Comparison of ENCODE assay signal across 25 cellular contexts in the genomic region with DNA sequence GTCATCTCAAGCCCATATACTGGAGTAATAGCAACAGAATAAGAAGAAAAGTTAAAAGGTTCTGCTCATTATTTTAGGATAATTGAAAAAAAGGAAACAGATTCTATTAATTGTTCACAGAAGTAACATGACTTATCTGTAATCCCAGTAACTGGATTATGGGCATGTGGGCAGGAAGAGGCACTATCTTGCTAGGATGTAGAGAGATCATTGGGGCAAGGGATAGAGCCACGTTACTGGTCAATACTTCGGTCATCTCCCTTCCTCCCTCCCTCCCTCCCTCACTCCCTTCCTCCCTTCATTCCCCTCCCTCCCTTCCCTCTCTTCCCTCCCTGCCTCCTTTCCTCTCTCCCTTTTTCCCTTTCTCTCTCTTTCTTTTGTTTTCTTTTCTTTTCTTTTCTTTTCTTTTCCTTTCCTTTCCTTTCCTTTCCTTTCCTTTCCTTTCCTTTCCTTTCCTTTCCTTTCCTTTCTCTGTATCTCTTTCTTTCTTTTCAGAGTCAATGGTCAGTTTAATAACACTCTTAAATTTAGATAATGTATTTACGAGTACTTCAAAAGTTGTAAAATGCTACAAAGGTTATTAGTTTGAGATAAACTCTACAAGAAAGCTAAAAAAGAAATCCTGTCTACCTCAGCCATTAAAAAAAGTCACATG.
"Had no signal": no experiment of that assay in that cellular context is flagged by ENCODE, and none has a peak within 500 bp of the region (broad histone marks: within the 10 kb centered on the region; RNA-seq: fewer than 3 reads in every experiment).

No MANE protein-coding gene starts in this region.

- H3K27ac ChIP-seq: foreskin keratinocyte, skin epidermis, upper lobe of left lung, vagina had no signal

- H3K36me3 ChIP-seq: thoracic aorta, upper lobe of left lung, vagina had no signal

- H3K4me1 ChIP-seq: foreskin keratinocyte, upper lobe of left lung, vagina had no signal

- H3K4me3 Mint-ChIP-seq: activated B cell treated with CpG ODN at 0.5 μM for 24 hours; activated CD4-positive, alpha-beta T cell treated with anti-CD3 and anti-CD28 coated beads for 36 hours; activated CD8-positive, alpha-beta memory T cell treated with anti-CD3 and anti-CD28 coated beads, Interleukin-2, amount 10 ng/mL, durations not matched to agents 7 days and 5 days; activated CD8-positive, alpha-beta T cell treated with anti-CD3 and anti-CD28 coated beads, Interleukin-2, amount 10 ng/mL, durations not matched to agents 7 days and 5 days; activated naive CD4-positive, alpha-beta T cell treated with anti-CD3 and anti-CD28 coated beads, Interleukin-2, amount 50 U/mL, for 24 hours; activated naive CD8-positive, alpha-beta T cell treated with anti-CD3 and anti-CD28 coated beads, Interleukin-2, amount 50 U/mL, for 24 hours; central memory CD8-positive, alpha-beta T cell; dendritic cell treated with granulocyte-macrophage colony-stimulating factor and Interleukin-4, amounts not matched to agents 40 ng/mL and 50 ng/mL, for 4 days; endodermal cell; naive thymus-derived CD8-positive, alpha-beta T cell; stimulated activated effector memory CD8-positive, alpha-beta T cell treated with anti-CD3 and anti-CD28 coated beads, Interleukin-12 subunit alpha, Interleukin-12 subunit beta, amount 100 ng/mL, for 72 hours; stimulated activated naive CD8-positive, alpha-beta T cell treated with anti-CD3 and anti-CD28 coated beads, Interleukin-15, Interleukin-2, amounts not matched to agents 100 ng/mL and 50 ng/mL, for 24 hours; T-helper 2 cell treated with Interferon-gamma antibody and Interleukin-4, amounts not matched to agents 5 μg/mL and 100 μg/mL, for 36 hours had no signal

- H3K27me3 ChIP-seq: foreskin keratinocyte, upper lobe of left lung, vagina had no signal

- H3K27ac Mint-ChIP-seq: activated B cell treated with CpG ODN at 0.5 μM for 24 hours; activated CD4-positive, alpha-beta T cell treated with anti-CD3 and anti-CD28 coated beads for 36 hours; activated CD8-positive, alpha-beta memory T cell treated with anti-CD3 and anti-CD28 coated beads, Interleukin-2, amount 10 ng/mL, durations not matched to agents 7 days and 5 days; activated CD8-positive, alpha-beta T cell treated with anti-CD3 and anti-CD28 coated beads, Interleukin-2, amount 10 ng/mL, durations not matched to agents 7 days and 5 days; activated naive CD4-positive, alpha-beta T cell treated with anti-CD3 and anti-CD28 coated beads, Interleukin-2, amount 50 U/mL, for 24 hours; activated naive CD8-positive, alpha-beta T cell treated with anti-CD3 and anti-CD28 coated beads, Interleukin-2, amount 50 U/mL, for 24 hours; activated T-helper 2 cell treated with anti-CD3 and anti-CD28 coated beads, Interferon-gamma antibody, Interleukin-2, Interleukin-4, amounts not matched to agents 10 μg/mL and 5 μg/mL and 100 μg/mL, durations not matched to agents 14 hours and 24 hours and 36 hours; dendritic cell treated with granulocyte-macrophage colony-stimulating factor and Interleukin-4, amounts not matched to agents 40 ng/mL and 50 ng/mL, for 4 days; endodermal cell; naive thymus-derived CD8-positive, alpha-beta T cell; stimulated activated effector memory CD8-positive, alpha-beta T cell treated with anti-CD3 and anti-CD28 coated beads, Interleukin-12 subunit alpha, Interleukin-12 subunit beta, amount 100 ng/mL, for 72 hours; stimulated activated naive CD8-positive, alpha-beta T cell treated with anti-CD3 and anti-CD28 coated beads, Interleukin-15, Interleukin-2, amounts not matched to agents 100 ng/mL and 50 ng/mL, for 24 hours; T-helper 2 cell treated with Interferon-gamma antibody and Interleukin-4, amounts not matched to agents 5 μg/mL and 100 μg/mL, for 36 hours had no signal

- H3K9me3 ChIP-seq: thoracic aorta, upper lobe of left lung, vagina had no signal

- H3K36me3 Mint-ChIP-seq: activated CD8-positive, alpha-beta memory T cell treated with anti-CD3 and anti-CD28 coated beads, Interleukin-2, amount 10 ng/mL, durations not matched to agents 7 days and 5 days; activated naive CD4-positive, alpha-beta T cell treated with anti-CD3 and anti-CD28 coated beads, Interleukin-2, amount 50 U/mL, for 24 hours; naive thymus-derived CD8-positive, alpha-beta T cell; stimulated activated effector memory CD8-positive, alpha-beta T cell treated with anti-CD3 and anti-CD28 coated beads, Interleukin-12 subunit alpha, Interleukin-12 subunit beta, amount 100 ng/mL, for 72 hours had no signal

- H3K9me3 Mint-ChIP-seq: activated B cell treated with CpG ODN at 0.5 μM for 24 hours; activated naive CD4-positive, alpha-beta T cell treated with anti-CD3 and anti-CD28 coated beads, Interleukin-2, amount 50 U/mL, for 24 hours; activated naive CD8-positive, alpha-beta T cell treated with anti-CD3 and anti-CD28 coated beads, Interleukin-2, amount 50 U/mL, for 24 hours; activated T-helper 2 cell treated with anti-CD3 and anti-CD28 coated beads, Interferon-gamma antibody, Interleukin-2, Interleukin-4, amounts not matched to agents 10 μg/mL and 5 μg/mL and 100 μg/mL, durations not matched to agents 14 hours and 24 hours and 36 hours; central memory CD8-positive, alpha-beta T cell; dendritic cell treated with granulocyte-macrophage colony-stimulating factor and Interleukin-4, amounts not matched to agents 40 ng/mL and 50 ng/mL, for 4 days; endodermal cell; naive thymus-derived CD8-positive, alpha-beta T cell; stimulated activated effector memory CD8-positive, alpha-beta T cell treated with anti-CD3 and anti-CD28 coated beads, Interleukin-12 subunit alpha, Interleukin-12 subunit beta, amount 100 ng/mL, for 72 hours; stimulated activated naive CD8-positive, alpha-beta T cell treated with anti-CD3 and anti-CD28 coated beads, Interleukin-15, Interleukin-2, amounts not matched to agents 100 ng/mL and 50 ng/mL, for 24 hours; T-helper 2 cell treated with Interferon-gamma antibody and Interleukin-4, amounts not matched to agents 5 μg/mL and 100 μg/mL, for 36 hours had no signal

- ATAC-seq: activated CD4-positive, alpha-beta T cell treated with anti-CD3 and anti-CD28 coated beads for 36 hours; activated CD8-positive, alpha-beta memory T cell treated with anti-CD3 and anti-CD28 coated beads, Interleukin-2, amount 10 ng/mL, durations not matched to agents 7 days and 5 days; activated CD8-positive, alpha-beta T cell treated with anti-CD3 and anti-CD28 coated beads, Interleukin-2, amount 10 ng/mL, durations not matched to agents 7 days and 5 days; activated naive CD8-positive, alpha-beta T cell treated with anti-CD3 and anti-CD28 coated beads, Interleukin-2, amount 50 U/mL, for 24 hours; esophagus mucosa; foreskin keratinocyte; naive thymus-derived CD8-positive, alpha-beta T cell; sciatic nerve; stimulated activated effector memory CD8-positive, alpha-beta T cell treated with anti-CD3 and anti-CD28 coated beads, Interleukin-12 subunit alpha, Interleukin-12 subunit beta, amount 100 ng/mL, for 72 hours had no signal

- H3K4me1 Mint-ChIP-seq: activated B cell treated with CpG ODN at 0.5 μM for 24 hours; activated CD4-positive, alpha-beta T cell treated with anti-CD3 and anti-CD28 coated beads for 36 hours; activated CD8-positive, alpha-beta memory T cell treated with anti-CD3 and anti-CD28 coated beads, Interleukin-2, amount 10 ng/mL, durations not matched to agents 7 days and 5 days; activated naive CD4-positive, alpha-beta T cell treated with anti-CD3 and anti-CD28 coated beads, Interleukin-2, amount 50 U/mL, for 24 hours; activated naive CD8-positive, alpha-beta T cell treated with anti-CD3 and anti-CD28 coated beads, Interleukin-2, amount 50 U/mL, for 24 hours; central memory CD8-positive, alpha-beta T cell; naive thymus-derived CD8-positive, alpha-beta T cell; stimulated activated effector memory CD8-positive, alpha-beta T cell treated with anti-CD3 and anti-CD28 coated beads, Interleukin-12 subunit alpha, Interleukin-12 subunit beta, amount 100 ng/mL, for 72 hours had no signal

- DNase-seq: activated B cell treated with CpG ODN at 0.5 μM for 24 hours; activated CD4-positive, alpha-beta T cell treated with anti-CD3 and anti-CD28 coated beads for 36 hours; activated CD8-positive, alpha-beta memory T cell treated with anti-CD3 and anti-CD28 coated beads, Interleukin-2, amount 10 ng/mL, durations not matched to agents 7 days and 5 days; activated CD8-positive, alpha-beta T cell treated with anti-CD3 and anti-CD28 coated beads, Interleukin-2, amount 10 ng/mL, durations not matched to agents 7 days and 5 days; activated naive CD8-positive, alpha-beta T cell treated with anti-CD3 and anti-CD28 coated beads, Interleukin-2, amount 50 U/mL, for 24 hours; activated T-cell treated with anti-CD3 and anti-CD28 coated beads, Interleukin-2, amount 50 U/mL, for 48 hours; foreskin keratinocyte; mammary epithelial cell; naive thymus-derived CD8-positive, alpha-beta T cell; stimulated activated CD4-positive, alpha-beta T cell treated with anti-CD3 and anti-CD28 coated beads, Interleukin-4, amount 100 ng/mL, for 24 hours; T-helper 1 cell; upper lobe of left lung had no signal

- H3K4me3 ChIP-seq: skin epidermis, thoracic aorta, upper lobe of left lung, vagina had no signal
